ENCODE assay signal across 10 cellular contexts in genomic region chr15:74543043-74543422, GRCh38. TPM values are rescaled to one million over a fixed set of nuclear protein-coding genes. Genes with fewer than 3 reads are reported as not detected.
A peak's percentile ranks its signal among the peaks of the same experiment; 100 is the strongest.
DNase-seq lines count a peak whose midpoint lies in the region; ATAC-seq and TF ChIP-seq lines count a peak whose summit lies in the region.
"Had no signal": no experiment of that assay in that cellular context is flagged by ENCODE, and none has a peak within 500 bp of the region (broad histone marks: within the 10 kb centered on the region; RNA-seq: fewer than 3 reads in every experiment).

No MANE protein-coding gene starts in this region.

- no peak overlapping the region for H3K27ac Mint-ChIP-seq in activated naive CD4-positive, alpha-beta T cell treated with anti-CD3 and anti-CD28 coated beads, Interleukin-2, amount 10 ng/mL, durations not matched to agents 7 days and 5 days
- H3K27ac Mint-ChIP-seq in glutamatergic neuron (ENCODE audit: unreplicated experiment): peak overlapping the region; percentile 85
- peak overlapping the region; percentile 51 for H3K27ac Mint-ChIP-seq in stimulated activated effector memory CD8-positive, alpha-beta T cell treated with anti-CD3 and anti-CD28 coated beads, Interleukin-12 subunit alpha, Interleukin-12 subunit beta, amount 100 ng/mL, for 72 hours

- H3K4me3 Mint-ChIP-seq in activated naive CD4-positive, alpha-beta T cell treated with anti-CD3 and anti-CD28 coated beads, Interleukin-2, amount 10 ng/mL, durations not matched to agents 7 days and 5 days: peak overlapping the region; percentile 93
- H3K4me3 Mint-ChIP-seq in glutamatergic neuron (ENCODE audit: unreplicated experiment): peak overlapping the region; percentile 95
- peak overlapping the region; percentile 97 for H3K4me3 Mint-ChIP-seq in stimulated activated effector memory CD8-positive, alpha-beta T cell treated with anti-CD3 and anti-CD28 coated beads, Interleukin-12 subunit alpha, Interleukin-12 subunit beta, amount 100 ng/mL, for 72 hours

- H3K27ac ChIP-seq in RWPE2 (ENCODE audit: poor library complexity, severe bottlenecking): peak overlapping the region; percentile 77

- peaks cover 29% of the 10 kb centered on the region for H3K36me3 ChIP-seq in RWPE2 (ENCODE audit: low read depth)

- ATAC-seq in RWPE2 (ENCODE audit: low read depth) (no peak), HG03354 (IDR thresholded peaks at IDR 0.05; ENCODE audit: poor library complexity, severe bottlenecking, unreplicated experiment) (no peak), GM18511 (IDR thresholded peaks at IDR 0.05; ENCODE audit: unreplicated experiment) (no peak)
- no peak for ATAC-seq in stimulated activated effector memory CD8-positive, alpha-beta T cell treated with anti-CD3 and anti-CD28 coated beads, Interleukin-12 subunit alpha, Interleukin-12 subunit beta, amount 100 ng/mL, for 72 hours

- no peaks in the 10 kb centered on the region for H3K9me3 ChIP-seq in RWPE2 (ENCODE audit: severe bottlenecking)

- H3K4me1 ChIP-seq in RWPE2 (ENCODE audit: insufficient read depth, poor library complexity, severe bottlenecking): peaks cover 33% of the 10 kb centered on the region

- H3K36me3 Mint-ChIP-seq in activated naive CD4-positive, alpha-beta T cell treated with anti-CD3 and anti-CD28 coated beads, Interleukin-2, amount 10 ng/mL, durations not matched to agents 7 days and 5 days: peaks cover 54% of the 10 kb centered on the region
- no peaks in the 10 kb centered on the region for H3K36me3 Mint-ChIP-seq in glutamatergic neuron (ENCODE audit: unreplicated experiment)
- peaks cover 65% of the 10 kb centered on the region for H3K36me3 Mint-ChIP-seq in stimulated activated effector memory CD8-positive, alpha-beta T cell treated with anti-CD3 and anti-CD28 coated beads, Interleukin-12 subunit alpha, Interleukin-12 subunit beta, amount 100 ng/mL, for 72 hours

- H3K4me1 Mint-ChIP-seq in activated naive CD4-positive, alpha-beta T cell treated with anti-CD3 and anti-CD28 coated beads, Interleukin-2, amount 10 ng/mL, durations not matched to agents 7 days and 5 days: peaks cover 73% of the 10 kb centered on the region
- peaks cover 35% of the 10 kb centered on the region for H3K4me1 Mint-ChIP-seq in glutamatergic neuron (ENCODE audit: low read depth, unreplicated experiment)
- peaks cover 70% of the 10 kb centered on the region for H3K4me1 Mint-ChIP-seq in stimulated activated effector memory CD8-positive, alpha-beta T cell treated with anti-CD3 and anti-CD28 coated beads, Interleukin-12 subunit alpha, Interleukin-12 subunit beta, amount 100 ng/mL, for 72 hours

- no peaks in the 10 kb centered on the region for H3K27me3 ChIP-seq in RWPE2 (ENCODE audit: insufficient read depth, poor library complexity, severe bottlenecking)

- TF ChIP-seq CTCF in RWPE2 (IDR thresholded peaks at IDR 0.05; ENCODE audit: poor library complexity, severe bottlenecking) (no peak), glutamatergic neuron (IDR thresholded peaks at IDR 0.05; ENCODE audit: partially characterized antibody, unreplicated experiment) (no peak)

- H3K27me3 Mint-ChIP-seq in activated naive CD4-positive, alpha-beta T cell treated with anti-CD3 and anti-CD28 coated beads, Interleukin-2, amount 10 ng/mL, durations not matched to agents 7 days and 5 days: no peaks in the 10 kb centered on the region
- H3K27me3 Mint-ChIP-seq in glutamatergic neuron (ENCODE audit: unreplicated experiment): peaks cover 8% of the 10 kb centered on the region

- no peaks in the 10 kb centered on the region for H3K9me3 Mint-ChIP-seq in activated naive CD4-positive, alpha-beta T cell treated with anti-CD3 and anti-CD28 coated beads, Interleukin-2, amount 10 ng/mL, durations not matched to agents 7 days and 5 days
- H3K9me3 Mint-ChIP-seq in glutamatergic neuron (ENCODE audit: unreplicated experiment): peaks cover 18% of the 10 kb centered on the region
- no peaks in the 10 kb centered on the region for H3K9me3 Mint-ChIP-seq in stimulated activated effector memory CD8-positive, alpha-beta T cell treated with anti-CD3 and anti-CD28 coated beads, Interleukin-12 subunit alpha, Interleukin-12 subunit beta, amount 100 ng/mL, for 72 hours

- CTCF ChIA-PET in activated naive CD4-positive, alpha-beta T cell treated with anti-CD3 and anti-CD28 coated beads, Interleukin-2, amount 10 ng/mL, durations not matched to agents 7 days and 5 days (lab: Charles Lee): interaction anchor here (1.2 to 1.9 kb wide), 3 partner anchors 79 to 161 kb away, joined by 3 to 5 read pairs (median 3); no protein-coding TSS in a partner anchor

- peak overlapping the region; percentile 79 for H3K4me3 ChIP-seq in RWPE2 (ENCODE audit: severe bottlenecking)

- no peak for DNase-seq in activated naive CD4-positive, alpha-beta T cell treated with anti-CD3 and anti-CD28 coated beads, Interleukin-2, amount 10 ng/mL, durations not matched to agents 7 days and 5 days
- no peak for DNase-seq in activated naive CD4-positive, alpha-beta T cell treated with anti-CD3 and anti-CD28 coated beads, Interleukin-2, amount 50 U/mL, for 16 hours
- DNase-seq in RWPE2 (ENCODE audit: low spot score) (no peak), glutamatergic neuron (no peak), NCI-H146 treated with DMSO at 0.1 percent for 48 hours (lab: John Stamatoyannopoulos, UW; ENCODE audit: unreplicated experiment) (no peak)
- DNase-seq in stimulated activated effector memory CD8-positive, alpha-beta T cell treated with anti-CD3 and anti-CD28 coated beads, Interleukin-12 subunit alpha, Interleukin-12 subunit beta, amount 100 ng/mL, for 72 hours (ENCODE audit: low spot score in 2 of 2): no peak
- DNase-seq: NCI-H187 treated with DMSO at 0.1 percent for 48 hours; NK-92 treated with Interleukin-12 subunit alpha and Interleukin-12 subunit beta, amount 100 ng/mL, for 24 hours had no signal

RNA-seq across cellular contexts. Expression of gene ARID3B, which starts 2.0 kb away (rescaled TPM):
- 154 TPM for total RNA-seq in glutamatergic neuron (ENCODE audit: unreplicated experiment)
